15 cellular contexts compared by ENCODE assay signal in genomic region chr19:13623686-13624405, GRCh38.
DNase-seq lines count a peak whose midpoint lies in the region; TF ChIP-seq lines count a peak whose summit lies in the region.
"Had no signal": no experiment of that assay in that cellular context is flagged by ENCODE, and none has a peak within 500 bp of the region (broad histone marks: within the 10 kb centered on the region; RNA-seq: fewer than 3 reads in every experiment).

No MANE protein-coding gene starts in this region.

- H3K27me3 Mint-ChIP-seq in HFFc6 (ENCODE audit: insufficient read depth): no peaks in the 10 kb centered on the region; the same call in 1 of the 2 replicates
- peaks cover 11 to 29% (median 14%) of the 10 kb centered on the region in 3 donors for H3K27me3 Mint-ChIP-seq in immature natural killer cell (ENCODE audit: low read depth in 3 of 3)

- H2AK5ac ChIP-seq in neuronal stem cell (ENCODE audit: low read depth, low read length): no peak overlapping the region

- no peak overlapping the region for H2BK120ac ChIP-seq in neuronal stem cell (ENCODE audit: low read depth, low read length)

- H3K4me1 Mint-ChIP-seq in HFFc6 (ENCODE audit: low read depth): peaks cover 59% of the 10 kb centered on the region
- no peaks in the 10 kb centered on the region for H3K4me1 Mint-ChIP-seq in immature natural killer cell
- H3K4me1 Mint-ChIP-seq: activated CD4-positive, alpha-beta memory T cell treated with anti-CD3 and anti-CD28 coated beads, Interleukin-2, amount 10 ng/mL, durations not matched to agents 7 days and 5 days had no signal

- H3K79me1 ChIP-seq in neuronal stem cell (ENCODE audit: low read depth, low read length): no peaks in the 10 kb centered on the region

- no peaks in the 10 kb centered on the region for H3K36me3 ChIP-seq in neuronal stem cell (replicated peaks in 1 of 2; ENCODE audit: control insufficient read depth in 2 of 2, insufficient read depth in 2 of 2, low read length in 2 of 2)
- H3K36me3 ChIP-seq in colonic mucosa: no peaks in the 10 kb centered on the region
- H3K36me3 ChIP-seq: lower lobe of right lung, sigmoid colon had no signal

- peak overlapping the region; percentile 45 for H2AFZ ChIP-seq in neuronal stem cell (ENCODE audit: low read length)

- no peaks in the 10 kb centered on the region for H3K9me3 ChIP-seq in neuronal stem cell (replicated peaks in 1 of 2; ENCODE audit: control insufficient read depth in 2 of 2, insufficient read depth in 1 of 2, low read depth in 1 of 2, low read length in 2 of 2)
- no peaks in the 10 kb centered on the region for H3K9me3 ChIP-seq in colonic mucosa
- H3K9me3 ChIP-seq: lower lobe of right lung, sigmoid colon had no signal

- TF ChIP-seq CTCF in HFFc6 (IDR thresholded peaks at IDR 0.05) (no peak), colonic mucosa (IDR thresholded peaks at IDR 0.05) (no peak)

- H3K4me1 ChIP-seq in neuronal stem cell (ENCODE audit: control insufficient read depth in 2 of 2, insufficient read depth in 1 of 2, low read depth in 1 of 2, low read length in 2 of 2) (peaks cover 5% of the 10 kb centered on the region in 2 donors), colonic mucosa (no peaks in the 10 kb centered on the region)
- H3K4me1 ChIP-seq: lower lobe of right lung, sigmoid colon had no signal

- no peak overlapping the region for H2BK15ac ChIP-seq in neuronal stem cell (ENCODE audit: low read length)

- H3K9me3 Mint-ChIP-seq in HFFc6 (no peaks in the 10 kb centered on the region), immature natural killer cell (peaks cover 0 to 3% (median 0%) of the 10 kb centered on the region in 6 donors)
- H3K9me3 Mint-ChIP-seq: activated CD4-positive, alpha-beta memory T cell treated with anti-CD3 and anti-CD28 coated beads, Interleukin-2, amount 10 ng/mL, durations not matched to agents 7 days and 5 days; nephron progenitor cell had no signal

- DNase-seq in HFFc6 (no peak), NCI-H2081 (lab: John Stamatoyannopoulos, UW) (peak; percentile 57 to 70), caudate nucleus (lab: John Stamatoyannopoulos, UW) (peak in 21 of 61 donors; percentile 4 to 41 (median 18)), neuronal stem cell (ENCODE audit: low spot score) (no peak), RKO (ENCODE audit: low spot score) (no peak), immature natural killer cell (no peak), colonic mucosa (no peak)
- DNase-seq: activated CD4-positive, alpha-beta memory T cell treated with anti-CD3 and anti-CD28 coated beads, Interleukin-2, amount 10 ng/mL, durations not matched to agents 7 days and 5 days; lower lobe of right lung; NCI-H1436; nephron progenitor cell; sigmoid colon; stimulated activated CD4-positive, alpha-beta T cell treated with anti-CD3 and anti-CD28 coated beads, Interleukin-4, amount 100 ng/mL, for 1 hour; trophoblast cell had no signal

- H3K4ac ChIP-seq in neuronal stem cell (ENCODE audit: low read length): no peak overlapping the region

- WGBS in neuronal stem cell (ENCODE audit: extremely low coverage in 2 of 2, insufficient read length in 2 of 2, insufficient replicate concordance in 1 of 2), 2 donors: no CpG with 5 or more reads among the region's 19 CpGs

- intact Hi-C loops in colonic mucosa (cut with DNase I): no loop called here

- H3K9ac ChIP-seq in neuronal stem cell (ENCODE audit: low read depth, low read length, poor library complexity) (no peak overlapping the region), colonic mucosa (ENCODE audit: low read depth in 2 of 2, low read length in 2 of 2) (no peak overlapping the region)

- no peak overlapping the region for H3K4me2 ChIP-seq in neuronal stem cell (ENCODE audit: insufficient read depth, low read length, poor library complexity, severe bottlenecking)

- no peak overlapping the region for H2BK12ac ChIP-seq in neuronal stem cell (ENCODE audit: low read length)

- H2BK5ac ChIP-seq in neuronal stem cell (ENCODE audit: low read length): no peak overlapping the region

- H3K4me3 Mint-ChIP-seq in HFFc6 (peak overlapping the region; percentile 38; the same call in 1 of the 2 replicates), immature natural killer cell (no peak overlapping the region)
- H3K4me3 Mint-ChIP-seq: activated CD4-positive, alpha-beta memory T cell treated with anti-CD3 and anti-CD28 coated beads, Interleukin-2, amount 10 ng/mL, durations not matched to agents 7 days and 5 days had no signal

- peak overlapping the region; percentile 32 for H3K18ac ChIP-seq in neuronal stem cell (ENCODE audit: low read length)

- H3K36me3 Mint-ChIP-seq in HFFc6 (ENCODE audit: low read depth) (no peaks in the 10 kb centered on the region), immature natural killer cell (no peaks in the 10 kb centered on the region)

- H3K27ac ChIP-seq in caudate nucleus (ENCODE audit: low read depth, low read length) (peak overlapping the region; percentile 52), neuronal stem cell (replicated peaks; ENCODE audit: low read length) (no peak overlapping the region), colonic mucosa (no peak overlapping the region)
- H3K27ac ChIP-seq: C4-2B, lower lobe of right lung, sigmoid colon had no signal

- H4K8ac ChIP-seq in neuronal stem cell (ENCODE audit: low read depth, low read length): no peak overlapping the region

- H3K23ac ChIP-seq in neuronal stem cell (ENCODE audit: low read depth, low read length, poor library complexity): no peak overlapping the region

- H4K91ac ChIP-seq in neuronal stem cell (ENCODE audit: low read depth, low read length, poor library complexity): no peak overlapping the region

- H3K27me3 ChIP-seq in neuronal stem cell (ENCODE audit: control insufficient read depth in 3 of 3, insufficient read depth in 3 of 3, low read depth in 1 of 3, low read length in 3 of 3): peaks cover 0 to 32% (median 0%) of the 10 kb centered on the region in 3 experiments
- H3K27me3 ChIP-seq in colonic mucosa: no peaks in the 10 kb centered on the region

- H3K4me3 ChIP-seq in neuronal stem cell (ENCODE audit: low read length in 2 of 2) (no peak overlapping the region), colonic mucosa (no peak overlapping the region)
- H3K4me3 ChIP-seq: lower lobe of right lung, sigmoid colon had no signal

- H3K14ac ChIP-seq in neuronal stem cell (ENCODE audit: low read length): no peak overlapping the region

- H3K27ac Mint-ChIP-seq in HFFc6 (peak overlapping the region; percentile 62; the same call in 1 of the 2 replicates), immature natural killer cell (no peak overlapping the region)
- H3K27ac Mint-ChIP-seq: activated CD4-positive, alpha-beta memory T cell treated with anti-CD3 and anti-CD28 coated beads, Interleukin-2, amount 10 ng/mL, durations not matched to agents 7 days and 5 days had no signal

Comparison
In these comparisons a context has a peak if more than half of its experiments do, and no peak if none do; other contexts are left out.
1. DNase-seq: peak in NCI-H2081 (2 of 2); none in HFFc6 (single experiment), neuronal stem cell (single experiment), RKO (single experiment), immature natural killer cell (0 of 3) and colonic mucosa (single experiment).